In genomic region chr7:10612950-10613349, GRCh38 we compare ENCODE assay signal across 8 cellular contexts.
"Had no signal": no experiment of that assay in that cellular context is flagged by ENCODE, and none has a peak within 500 bp of the region (broad histone marks: within the 10 kb centered on the region; RNA-seq: fewer than 3 reads in every experiment).

No MANE protein-coding gene starts in this region.

- H3K9ac ChIP-seq: GM23248 had no signal

- DNase-seq: GM23248, GOT3, H7, HFFc6, KG1 had no signal

- H3K27ac ChIP-seq: GM23248, HL-60 had no signal

- H2AFZ ChIP-seq: GM23248 had no signal

- H3K4me1 ChIP-seq: HAP-1 had no signal

- ATAC-seq: HCT116 had no signal

- H3K9me3 ChIP-seq: HAP-1 had no signal

- H3K36me3 ChIP-seq: HAP-1 had no signal

- H3K4me3 ChIP-seq: GM23248, HAP-1 had no signal
